ENCODE assay signal across 19 cellular contexts in the genomic region with DNA sequence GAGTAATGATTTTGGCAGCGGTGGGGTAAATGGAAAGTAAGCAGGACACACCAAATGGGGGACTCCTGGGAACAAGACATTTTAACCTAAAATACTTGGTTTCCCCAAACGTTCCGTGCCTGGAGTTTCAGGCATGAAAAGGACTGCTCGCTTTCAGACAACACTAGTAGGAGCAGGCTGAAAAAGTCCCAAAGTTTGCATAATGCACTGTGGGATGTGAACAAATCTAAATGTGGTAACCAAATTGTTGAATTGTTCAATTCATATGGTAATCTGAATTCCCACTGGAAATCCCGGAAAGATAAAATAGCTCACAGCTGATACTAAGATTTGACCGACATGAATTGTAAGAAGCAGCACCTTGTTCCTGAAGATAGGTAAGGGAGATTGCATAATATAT.
"Had no signal": no experiment of that assay in that cellular context is flagged by ENCODE, and none has a peak within 500 bp of the region (broad histone marks: within the 10 kb centered on the region; RNA-seq: fewer than 3 reads in every experiment).

No MANE protein-coding gene starts in this region.

- DNase-seq: dermis blood vessel endothelial cell; esophagus squamous epithelium; heart left ventricle; hypothalamus; naive thymus-derived CD4-positive, alpha-beta T cell; nephron progenitor cell; psoas muscle; retina; right lobe of liver; stimulated activated CD4-positive, alpha-beta T cell treated with anti-CD3 and anti-CD28 coated beads, Interleukin-4, amount 100 ng/mL, for 1 hour; stimulated activated CD8-positive, alpha-beta memory T cell treated with anti-CD3 and anti-CD28 coated beads, Interleukin-4, amount 100 ng/mL, for 48 hours; stimulated activated naive CD8-positive, alpha-beta T cell treated with anti-CD3 and anti-CD28 coated beads, Interleukin-15, Interleukin-2, amounts not matched to agents 100 U/mL and 50 U/mL, for 24 hours; tibial artery; upper lobe of right lung had no signal

- ATAC-seq: heart left ventricle; naive thymus-derived CD4-positive, alpha-beta T cell; psoas muscle; right lobe of liver; stimulated activated effector memory CD8-positive, alpha-beta T cell treated with anti-CD3 and anti-CD28 coated beads, Interleukin-12 subunit alpha, Interleukin-12 subunit beta, amount 100 ng/mL, for 72 hours; stimulated activated naive CD8-positive, alpha-beta T cell treated with anti-CD3 and anti-CD28 coated beads, Interleukin-15, Interleukin-2, amounts not matched to agents 100 U/mL and 50 U/mL, for 24 hours; upper lobe of right lung had no signal

- H3K4me1 Mint-ChIP-seq: naive thymus-derived CD4-positive, alpha-beta T cell; nephron progenitor cell; stimulated activated effector memory CD8-positive, alpha-beta T cell treated with anti-CD3 and anti-CD28 coated beads, Interleukin-12 subunit alpha, Interleukin-12 subunit beta, amount 100 ng/mL, for 72 hours had no signal

- H3K4me3 Mint-ChIP-seq: naive thymus-derived CD4-positive, alpha-beta T cell; nephron progenitor cell; stimulated activated effector memory CD8-positive, alpha-beta T cell treated with anti-CD3 and anti-CD28 coated beads, Interleukin-12 subunit alpha, Interleukin-12 subunit beta, amount 100 ng/mL, for 72 hours had no signal

- H3K27me3 ChIP-seq: esophagus squamous epithelium, heart left ventricle, neutrophil, right lobe of liver, tibial artery, upper lobe of right lung, vagina had no signal

- H3K27me3 Mint-ChIP-seq: naive thymus-derived CD4-positive, alpha-beta T cell had no signal

- H3K36me3 ChIP-seq: esophagus squamous epithelium, heart left ventricle, neutrophil, right lobe of liver, tibial artery, upper lobe of right lung, vagina had no signal

- H3K4me1 ChIP-seq: esophagus squamous epithelium, heart left ventricle, psoas muscle, right lobe of liver, vagina had no signal

- H3K9me3 ChIP-seq: esophagus squamous epithelium, neutrophil, psoas muscle, right lobe of liver, tibial artery, upper lobe of right lung, vagina had no signal

- H3K36me3 Mint-ChIP-seq: naive thymus-derived CD4-positive, alpha-beta T cell; stimulated activated effector memory CD8-positive, alpha-beta T cell treated with anti-CD3 and anti-CD28 coated beads, Interleukin-12 subunit alpha, Interleukin-12 subunit beta, amount 100 ng/mL, for 72 hours had no signal

- FAIRE-seq: frontal cortex, islet of Langerhans had no signal

- H3K27ac Mint-ChIP-seq: naive thymus-derived CD4-positive, alpha-beta T cell; nephron progenitor cell; stimulated activated effector memory CD8-positive, alpha-beta T cell treated with anti-CD3 and anti-CD28 coated beads, Interleukin-12 subunit alpha, Interleukin-12 subunit beta, amount 100 ng/mL, for 72 hours had no signal

- H3K4me3 ChIP-seq: esophagus squamous epithelium, heart left ventricle, psoas muscle, right lobe of liver, tibial artery, upper lobe of right lung, vagina had no signal

- H3K27ac ChIP-seq: esophagus squamous epithelium, heart left ventricle, neutrophil, psoas muscle, right lobe of liver, tibial artery, upper lobe of right lung, vagina had no signal
